8 cellular contexts compared by ENCODE assay signal in genomic region chr2:80711915-80712314, GRCh38.
"Had no signal": no experiment of that assay in that cellular context is flagged by ENCODE, and none has a peak within 500 bp of the region (broad histone marks: within the 10 kb centered on the region; RNA-seq: fewer than 3 reads in every experiment).

No MANE protein-coding gene starts in this region.

- H3K4me3 ChIP-seq: GM23248 had no signal

- DNase-seq: GM23248, GOT3, H9, HCEC 1CT, KBM-7 had no signal

- H3K4me3 Mint-ChIP-seq: H9 had no signal

- H2AFZ ChIP-seq: GM23248 had no signal

- H3K9ac ChIP-seq: GM23248, KMS-11 had no signal

- H3K4me1 Mint-ChIP-seq: H9 had no signal

- H3K4me2 ChIP-seq: KMS-11 had no signal

- FAIRE-seq: H54, HTR-8/SVneo had no signal

- H3K9me3 Mint-ChIP-seq: H9 had no signal

- H3K27ac Mint-ChIP-seq: H9 had no signal

- H3K27ac ChIP-seq: GM23248, KMS-11 had no signal
